Comparison of ENCODE assay signal across 8 cellular contexts in genomic region chr3:188052229-188052965, GRCh38.
A peak's percentile ranks its signal among the peaks of the same experiment; 100 is the strongest.
DNase-seq lines count a peak whose midpoint lies in the region; ATAC-seq and TF ChIP-seq lines count a peak whose summit lies in the region.

No MANE protein-coding gene starts in this region.

- H4K5ac ChIP-seq in H9 (ENCODE audit: insufficient read length, low read depth, low read length): no peak overlapping the region

- no peaks in the 10 kb centered on the region for H3K79me2 ChIP-seq in H9 (ENCODE audit: insufficient read depth, low read length)

- peaks cover 16 to 18% of the 10 kb centered on the region in 2 experiments for H3K4me1 Mint-ChIP-seq in H9
- H3K4me1 Mint-ChIP-seq in brain: peaks cover 32% of the 10 kb centered on the region

- H3K27me3 ChIP-seq in H9 (ENCODE audit: insufficient read depth, low read length): no peaks in the 10 kb centered on the region
- no peaks in the 10 kb centered on the region for H3K27me3 ChIP-seq in rectal smooth muscle tissue (ENCODE audit: control insufficient read depth, insufficient read depth, low read length)
- no peaks in the 10 kb centered on the region for H3K27me3 ChIP-seq in MG63

- H3K9ac ChIP-seq in H9 (ENCODE audit: extremely low read depth, insufficient read length, low read length) (no peak overlapping the region), rectal smooth muscle tissue (ENCODE audit: low read length) (no peak overlapping the region)

- no peak overlapping the region for H4K8ac ChIP-seq in H9 (replicated peaks; ENCODE audit: insufficient read length, low read depth, low read length)

- peak overlapping the region; percentile 26 to 70 (median 47); a peak in 5 of 7 replicates for H3K27ac Mint-ChIP-seq in H9
- peak overlapping the region; percentile 55 to 91 (median 69) for H3K27ac Mint-ChIP-seq in brain

- H3K27ac ChIP-seq in H9 (ENCODE audit: insufficient read length, low read depth, low read length) (no peak overlapping the region), rectal smooth muscle tissue (ENCODE audit: low read depth, low read length) (peak overlapping the region; percentile 90)

- no peak overlapping the region for H3T11ph ChIP-seq in H9 (ENCODE audit: low read length)

- peak overlapping the region in 1 of 2 experiments; percentile 23; a peak in 1 of 5 replicates for H3K4me3 Mint-ChIP-seq in H9
- peak overlapping the region in 3 of 5 experiments; percentile 13 to 44 (median 30) for H3K4me3 Mint-ChIP-seq in brain

- no peaks in the 10 kb centered on the region for H3K36me3 ChIP-seq in rectal smooth muscle tissue (ENCODE audit: control insufficient read depth, insufficient read depth, low read length)
- H3K36me3 ChIP-seq in MG63: no peaks in the 10 kb centered on the region

- no peak overlapping the region for H3K4me2 ChIP-seq in H9 (ENCODE audit: insufficient read depth, insufficient read length, low read length)

- H2BK5ac ChIP-seq in H9 (ENCODE audit: insufficient read length, low read length): no peak overlapping the region

- no peak overlapping the region for H2AFZ ChIP-seq in H9 (ENCODE audit: low read length)

- no peaks in the 10 kb centered on the region for H3K36me3 Mint-ChIP-seq in H9 (ENCODE audit: insufficient read depth in 1 of 3, low read depth in 3 of 3)
- H3K36me3 Mint-ChIP-seq in brain: no peaks in the 10 kb centered on the region

- H2AK5ac ChIP-seq in H9 (ENCODE audit: insufficient read length, low read length): no peak overlapping the region

- no peaks in the 10 kb centered on the region for H4K20me1 ChIP-seq in H9 (ENCODE audit: control insufficient read depth, insufficient read depth, insufficient read length)

- no peak overlapping the region for H3K4ac ChIP-seq in H9 (ENCODE audit: low read depth, low read length)

- no peak overlapping the region for H2BK20ac ChIP-seq in H9 (ENCODE audit: low read depth, low read length, poor library complexity, severe bottlenecking)

- peak overlapping the region; percentile 49 for H3K14ac ChIP-seq in H9 (ENCODE audit: insufficient read depth, low read length)

- no peak overlapping the region for H2BK15ac ChIP-seq in H9 (ENCODE audit: low read depth, low read length)

- H3K27me3 Mint-ChIP-seq in H9 (ENCODE audit: low read depth) (peaks cover 2% of the 10 kb centered on the region), brain (peaks cover 3% of the 10 kb centered on the region)

- ATAC-seq in GM18519 (IDR thresholded peaks at IDR 0.05; ENCODE audit: low FRiP score, unreplicated experiment): no peak

- WGBS in H9 (ENCODE audit: extremely low coverage, insufficient read length, low lambda C conversion rate): no CpG with 5 or more reads among the region's 15 CpGs

- H3K79me1 ChIP-seq in H9 (ENCODE audit: insufficient read depth, low read depth, low read length, poor library complexity, severe bottlenecking): no peaks in the 10 kb centered on the region

- H3K9me3 Mint-ChIP-seq in H9: no peaks in the 10 kb centered on the region
- H3K9me3 Mint-ChIP-seq in brain: peaks cover 0 to 3% (median 0%) of the 10 kb centered on the region in 5 experiments

- H3K9me3 ChIP-seq in H9 (ENCODE audit: control insufficient read depth, low read depth, low read length) (no peaks in the 10 kb centered on the region), MG63 (no peaks in the 10 kb centered on the region)

- no peaks in the 10 kb centered on the region for H3K4me1 ChIP-seq in H9 (ENCODE audit: insufficient read depth, low read length)
- H3K4me1 ChIP-seq in rectal smooth muscle tissue (ENCODE audit: control insufficient read depth, insufficient read depth, low read length): peaks cover 27% of the 10 kb centered on the region

- TF ChIP-seq CTCF in H9 (conservative IDR thresholded peaks at IDR 0.05) (peak; percentile 54), brain (conservative IDR thresholded peaks at IDR 0.05) (peak in 1 of 2 experiments; percentile 48)

- H3K4me3 ChIP-seq in rectal smooth muscle tissue (ENCODE audit: low read length): no peak overlapping the region
- H3K4me3 ChIP-seq in MG63: no peak overlapping the region

- H3K23me2 ChIP-seq in H9 (ENCODE audit: insufficient read length, low read depth, low read length, poor library complexity, severe bottlenecking): no peaks in the 10 kb centered on the region

- no peak overlapping the region for H3K56ac ChIP-seq in H9 (ENCODE audit: insufficient read length, low read depth, low read length)

- peak overlapping the region; percentile 59 for H3K18ac ChIP-seq in H9 (ENCODE audit: insufficient read length, low read depth, low read length)

- no peak overlapping the region for H4K91ac ChIP-seq in H9 (ENCODE audit: insufficient read length, low read depth, low read length)

- H2BK12ac ChIP-seq in H9 (ENCODE audit: insufficient read length, low read depth, low read length): no peak overlapping the region

- no peak overlapping the region for H2BK120ac ChIP-seq in H9 (ENCODE audit: low read depth, low read length, poor library complexity, severe bottlenecking)

- no peak overlapping the region for H3K23ac ChIP-seq in H9 (ENCODE audit: insufficient read length, low read depth, low read length)

- DNase-seq in H9: peak; percentile 73
- DNase-seq in iPS DF 4.7 (ENCODE audit: extremely low read depth, low spot score): peak; percentile 41
- no peak for DNase-seq in MG63
- DNase-seq in DMS114 treated with DMSO at 0.1 percent for 48 hours (lab: John Stamatoyannopoulos, UW; ENCODE audit: unreplicated experiment): no peak
- DNase-seq in activated gamma-delta T cell (lab: John Stamatoyannopoulos, UW): no peak

Comparison
In these comparisons a context has a peak if more than half of its experiments do, and no peak if none do; other contexts are left out.
1. DNase-seq: peak in H9 (single experiment) and iPS DF 4.7 (single experiment); none in MG63 (single experiment), DMS114 treated with DMSO at 0.1 percent for 48 hours (single experiment) and activated gamma-delta T cell (single experiment).